In genomic region chr19:54186934-54187381, GRCh38 we compare ENCODE assay signal across 16 cellular contexts. TPM values are rescaled to one million over a fixed set of nuclear protein-coding genes. Genes with fewer than 3 reads are reported as not detected.
A peak's percentile ranks its signal among the peaks of the same experiment; 100 is the strongest.
DNase-seq lines count a peak whose midpoint lies in the region; ATAC-seq and TF ChIP-seq lines count a peak whose summit lies in the region.
"Had no signal": no experiment of that assay in that cellular context is flagged by ENCODE, and none has a peak within 500 bp of the region (broad histone marks: within the 10 kb centered on the region; RNA-seq: fewer than 3 reads in every experiment).

No MANE protein-coding gene starts in this region.

- ATAC-seq in GM21529 (IDR thresholded peaks at IDR 0.05; ENCODE audit: unreplicated experiment) (no peak), GM19351 (IDR thresholded peaks at IDR 0.05; ENCODE audit: unreplicated experiment) (no peak)
- ATAC-seq: gastrocnemius medialis had no signal

- no peak for DNase-seq in activated naive CD4-positive, alpha-beta T cell treated with anti-CD3 and anti-CD28 coated beads for 36 hours
- DNase-seq in activated naive CD4-positive, alpha-beta T cell (lab: John Stamatoyannopoulos, UW) = no peak
- DNase-seq in mesothelial cell of epicardium (ENCODE audit: low spot score in 2 of 2, unreplicated experiment in 2 of 2) = no peak
- DNase-seq in sigmoid colon = no peak
- DNase-seq: dermis blood vessel endothelial cell; gastrocnemius medialis; GF-D8; KG1; kidney glomerular epithelial cell; NCI-H2107; stimulated activated CD4-positive, alpha-beta T cell treated with anti-CD3 and anti-CD28 coated beads, Interleukin-4, amount 100 ng/mL, for 24 hours had no signal

- no peaks in the 10 kb centered on the region for H3K27me3 ChIP-seq in sigmoid colon
- H3K27me3 ChIP-seq: gastrocnemius medialis, suprapubic skin had no signal

- H3K36me3 ChIP-seq in sigmoid colon = peaks cover 0 to 24% (median 1%) of the 10 kb centered on the region in 4 donors
- H3K36me3 ChIP-seq: gastrocnemius medialis had no signal

- no peaks in the 10 kb centered on the region for H3K27me3 Mint-ChIP-seq in activated naive CD4-positive, alpha-beta T cell treated with anti-CD3 and anti-CD28 coated beads for 36 hours (ENCODE audit: low read depth)
- no peaks in the 10 kb centered on the region for H3K27me3 Mint-ChIP-seq in activated naive CD8-positive, alpha-beta T cell
- H3K27me3 Mint-ChIP-seq in mesothelial cell of epicardium (ENCODE audit: low read depth) = no peaks in the 10 kb centered on the region

- no peak for TF ChIP-seq EP300 in sigmoid colon (IDR thresholded peaks at IDR 0.05)

- TF ChIP-seq CTCF in mesothelial cell of epicardium (IDR thresholded peaks at IDR 0.05; ENCODE audit: unreplicated experiment) = no peak
- TF ChIP-seq CTCF in sigmoid colon (IDR thresholded peaks at IDR 0.05) = no peak

- CTCF ChIA-PET in activated naive CD4-positive, alpha-beta T cell treated with anti-CD3 and anti-CD28 coated beads for 36 hours (lab: Charles Lee) = interaction anchor here (1.2 to 1.4 kb wide), 2 partner anchors 11 to 13 kb away, joined by 3 read pairs; no protein-coding TSS in a partner anchor

- no peaks in the 10 kb centered on the region for H3K9me3 ChIP-seq in sigmoid colon
- H3K9me3 ChIP-seq: gastrocnemius medialis, suprapubic skin had no signal

- WGBS in sigmoid colon, 2 donors = 17 to 73% methylated on average over 11 of the region's 11 CpGs

- intact Hi-C loops in activated naive CD4-positive, alpha-beta T cell treated with anti-CD3 and anti-CD28 coated beads for 36 hours (cut with micrococcal nuclease) = no loop called here
- intact Hi-C loops in sigmoid colon (cut with DNase I) = loop anchor here (5.0 kb wide), 1 partner anchor 45 kb away; no protein-coding TSS in a partner anchor

- H3K4me3 Mint-ChIP-seq in activated naive CD4-positive, alpha-beta T cell treated with anti-CD3 and anti-CD28 coated beads for 36 hours = peak overlapping the region; percentile 82
- H3K4me3 Mint-ChIP-seq in activated naive CD8-positive, alpha-beta T cell = peak overlapping the region; percentile 89
- H3K4me3 Mint-ChIP-seq in mesothelial cell of epicardium = peak overlapping the region; percentile 81

- H3K27ac Mint-ChIP-seq in activated naive CD4-positive, alpha-beta T cell treated with anti-CD3 and anti-CD28 coated beads for 36 hours = peak overlapping the region; percentile 24
- peak overlapping the region; percentile 76 for H3K27ac Mint-ChIP-seq in activated naive CD8-positive, alpha-beta T cell
- peak overlapping the region; percentile 85 for H3K27ac Mint-ChIP-seq in mesothelial cell of epicardium

- H3K4me1 ChIP-seq in sigmoid colon = peaks cover 0 to 21% (median 20%) of the 10 kb centered on the region in 4 donors

- H3K4me1 Mint-ChIP-seq in activated naive CD4-positive, alpha-beta T cell treated with anti-CD3 and anti-CD28 coated beads for 36 hours (ENCODE audit: low read depth) = peaks cover 18% of the 10 kb centered on the region
- H3K4me1 Mint-ChIP-seq in activated naive CD8-positive, alpha-beta T cell (ENCODE audit: low read depth) = peaks cover 20% of the 10 kb centered on the region
- peaks cover 20% of the 10 kb centered on the region for H3K4me1 Mint-ChIP-seq in mesothelial cell of epicardium

- peak overlapping the region; percentile 9 for H3K27ac ChIP-seq in temporal lobe (ENCODE audit: low read depth, low read length)
- H3K27ac ChIP-seq in sigmoid colon = no peak overlapping the region
- H3K27ac ChIP-seq: gastrocnemius medialis, suprapubic skin had no signal

- H3K4me3 ChIP-seq in sigmoid colon = no peak overlapping the region
- H3K4me3 ChIP-seq: gastrocnemius medialis, suprapubic skin had no signal

- H3K9me3 Mint-ChIP-seq in activated naive CD4-positive, alpha-beta T cell treated with anti-CD3 and anti-CD28 coated beads for 36 hours = no peaks in the 10 kb centered on the region
- no peaks in the 10 kb centered on the region for H3K9me3 Mint-ChIP-seq in activated naive CD8-positive, alpha-beta T cell (ENCODE audit: low read depth)
- H3K9me3 Mint-ChIP-seq in mesothelial cell of epicardium = no peaks in the 10 kb centered on the region

- H3K36me3 Mint-ChIP-seq in activated naive CD4-positive, alpha-beta T cell treated with anti-CD3 and anti-CD28 coated beads for 36 hours (ENCODE audit: low read depth) = peaks cover 14% of the 10 kb centered on the region
- peaks cover 2% of the 10 kb centered on the region for H3K36me3 Mint-ChIP-seq in activated naive CD8-positive, alpha-beta T cell
- H3K36me3 Mint-ChIP-seq in mesothelial cell of epicardium = peaks cover 14% of the 10 kb centered on the region

- TF ChIP-seq POLR2A in sigmoid colon (IDR thresholded peaks at IDR 0.05) = peak in 1 of 2 donors; percentile 63

RNA-seq across cellular contexts. Expression of gene MBOAT7, which starts 2.4 kb away (rescaled TPM):
- total RNA-seq in activated naive CD4-positive, alpha-beta T cell treated with anti-CD3 and anti-CD28 coated beads for 36 hours = 10 to 100 TPM; 33.7 to 36.1 TPM
- 102 to 113 TPM (median 110 TPM) in 3 replicates for total RNA-seq in mesothelial cell of epicardium
- total RNA-seq in temporal lobe = 18.9 TPM
- total RNA-seq in sigmoid colon = 10 to 100 TPM; 20.1 to 49.7 (median 31.0) TPM
- polyA plus RNA-seq in sigmoid colon = 10 to 100 TPM; 15.0 to 79.7 (median 16.0) TPM

RNA-seq across cellular contexts. Expression of gene TSEN34, which starts 4.2 kb away (rescaled TPM):
- 1 to 10 TPM; 8.0 to 8.5 TPM for total RNA-seq in activated naive CD4-positive, alpha-beta T cell treated with anti-CD3 and anti-CD28 coated beads for 36 hours
- 43.9 to 50.1 TPM (median 47.5 TPM) in 3 replicates for total RNA-seq in mesothelial cell of epicardium
- 25.1 TPM for total RNA-seq in temporal lobe
- 10 to 100 TPM; 41.5 to 80.9 (median 53.2) TPM for total RNA-seq in sigmoid colon
- 10 to 100 TPM; 47.3 to 61.9 (median 52.5) TPM for polyA plus RNA-seq in sigmoid colon

RNA-seq across cellular contexts. Expression of gene RPS9, which starts 13.7 kb away (rescaled TPM):
- total RNA-seq in activated naive CD4-positive, alpha-beta T cell treated with anti-CD3 and anti-CD28 coated beads for 36 hours = 1,000 to 10,000 TPM; 1,883 to 1,912 TPM
- total RNA-seq in mesothelial cell of epicardium (1,211 to 1,274 TPM (median 1,263 TPM) in 3 replicates), temporal lobe (942 TPM), sigmoid colon (1,000 to 10,000 TPM; 2,139 to 2,970 (median 2,693) TPM)
- 1,000 to 10,000 TPM; 3,254 to 5,599 (median 3,699) TPM for polyA plus RNA-seq in sigmoid colon

RNA-seq across cellular contexts. Expression of gene TMC4, which starts 14.0 kb away (rescaled TPM):
- total RNA-seq in activated naive CD4-positive, alpha-beta T cell treated with anti-CD3 and anti-CD28 coated beads for 36 hours = under 1 TPM in 1 of 2 experiments, not detected in 1; 0.24 TPM
- total RNA-seq in mesothelial cell of epicardium = 57.6 to 69.5 TPM (median 63.5 TPM) in 3 replicates
- total RNA-seq in temporal lobe = 0.49 TPM
- total RNA-seq in sigmoid colon = 1 to 10 TPM in 1 of 4 donors, under 1 TPM in 1, not detected in 2; 0.66 to 1.4 TPM
- polyA plus RNA-seq in sigmoid colon = 10 to 100 TPM; 13.9 to 55.4 (median 25.2) TPM

RNA-seq across cellular contexts. Expression of gene LENG1, which starts 27.4 kb away (rescaled TPM):
- total RNA-seq in activated naive CD4-positive, alpha-beta T cell treated with anti-CD3 and anti-CD28 coated beads for 36 hours = 1 to 10 TPM; 4.7 to 5.6 TPM
- total RNA-seq in mesothelial cell of epicardium (5.7 to 6.4 TPM (median 5.8 TPM) in 3 replicates), temporal lobe (4.7 TPM), sigmoid colon (1 to 10 TPM; 7.8 to 10.0 (median 8.7) TPM)
- 10 to 100 TPM in 1 of 3 donors, 1 to 10 TPM in 2; 8.4 to 11.5 (median 8.6) TPM for polyA plus RNA-seq in sigmoid colon

Comparison
In these comparisons a context has a peak if more than half of its experiments do, and no peak if none do; other contexts are left out.
1. H3K27ac Mint-ChIP-seq: peak in every context shown above with its lines; median percentile 85 in mesothelial cell of epicardium; 76 in activated naive CD8-positive, alpha-beta T cell; 24 in activated naive CD4-positive, alpha-beta T cell treated with anti-CD3 and anti-CD28 coated beads for 36 hours.